Comparison of ENCODE assay signal across 10 cellular contexts in genomic region chr18:10343778-10344177, GRCh38.
"Had no signal": no experiment of that assay in that cellular context is flagged by ENCODE, and none has a peak within 500 bp of the region (broad histone marks: within the 10 kb centered on the region; RNA-seq: fewer than 3 reads in every experiment).

No MANE protein-coding gene starts in this region.

- H3K36me3 ChIP-seq: thyroid gland had no signal

- DNase-seq: activated CD4-positive, alpha-beta T cell treated with anti-CD3 and anti-CD28 coated beads, Interleukin-2, amount 10 ng/mL, durations not matched to agents 7 days and 5 days; activated CD8-positive, alpha-beta memory T cell treated with anti-CD3 and anti-CD28 coated beads, Interleukin-2, amount 50 U/mL, for 48 hours; activated gamma-delta T cell treated with Interleukin-2 at 50 U/mL for 16 hours; activated T-cell treated with anti-CD3 and anti-CD28 coated beads, Interleukin-2, amount 50 U/mL, for 72 hours; amniotic stem cell; erythroblast; kidney glomerular epithelial cell; stimulated activated CD4-positive, alpha-beta T cell treated with anti-CD3 and anti-CD28 coated beads, Interleukin-2, amount 100 ng/mL, for 48 hours; thyroid gland had no signal

- H3K9me3 ChIP-seq: thyroid gland had no signal

- H3K4me1 ChIP-seq: thyroid gland had no signal

- H3K4me3 ChIP-seq: thyroid gland had no signal

- H3K27me3 ChIP-seq: thyroid gland had no signal

- ATAC-seq: activated T-cell treated with anti-CD3 and anti-CD28 coated beads, Interleukin-2, amount 50 U/mL, for 72 hours; stimulated activated memory B cell treated with anti-CD40 and anti-IgM and Interleukin-4, amounts not matched to agents 10 μg/mL and 1 μg/mL and 100 μg/mL, for 72 hours had no signal

- H3K27ac ChIP-seq: thyroid gland had no signal
